7 cellular contexts compared by ENCODE assay signal in the genomic region with DNA sequence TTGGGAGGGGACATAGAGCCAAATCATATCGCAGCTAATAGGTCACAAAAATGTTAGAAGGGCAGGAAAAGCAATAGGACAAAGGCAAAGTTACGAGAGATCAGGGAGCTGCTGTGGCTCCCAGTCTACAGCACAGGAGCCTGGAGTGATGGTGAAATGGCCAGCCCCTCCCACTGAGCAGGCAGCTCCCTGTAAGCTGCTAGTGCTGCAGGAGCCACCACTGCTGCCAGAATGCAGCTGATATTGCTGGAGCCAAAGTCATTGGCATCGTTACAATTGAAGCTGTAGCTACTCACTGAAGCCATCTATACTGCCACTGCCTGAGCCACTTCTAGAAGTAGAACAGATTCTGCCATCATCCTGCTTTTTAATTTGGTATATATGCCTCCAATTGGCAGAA. TPM values are rescaled to one million over a fixed set of nuclear protein-coding genes. Genes with fewer than 3 reads are reported as not detected.
"Had no signal": no experiment of that assay in that cellular context is flagged by ENCODE, and none has a peak within 500 bp of the region (broad histone marks: within the 10 kb centered on the region; RNA-seq: fewer than 3 reads in every experiment).

No MANE protein-coding gene starts in this region.

RNA-seq across cellular contexts. Expression of a gene that starts 29.3 kb away (rescaled TPM):
- total RNA-seq: chondrocyte, dermis microvascular lymphatic vessel endothelial cell, fibroblast of lung, fibroblast of villous mesenchyme, foreskin keratinocyte, lung microvascular endothelial cell, myocyte had no signal
- polyA plus RNA-seq: fibroblast of lung, foreskin keratinocyte had no signal
